Comparison of ENCODE assay signal across 8 cellular contexts in genomic region chr14:103624860-103625259, GRCh38. TPM values are rescaled to one million over a fixed set of nuclear protein-coding genes. Genes with fewer than 3 reads are reported as not detected.
DNase-seq lines count a peak whose midpoint lies in the region; ATAC-seq and TF ChIP-seq lines count a peak whose summit lies in the region.

No MANE protein-coding gene starts in this region.

- H3K4me2 ChIP-seq in BLaER1 (peak overlapping the region; percentile 97), Loucy (ENCODE audit: low read depth, low read length, poor library complexity, severe bottlenecking) (peak overlapping the region; percentile 72)

- H3K36me3 ChIP-seq in BLaER1 (no peaks in the 10 kb centered on the region), Loucy (ENCODE audit: insufficient read depth, low read length) (no peaks in the 10 kb centered on the region)

- peaks cover 8% of the 10 kb centered on the region for H3K79me2 ChIP-seq in Loucy (ENCODE audit: insufficient read depth, low read length)

- peak overlapping the region; percentile 82 for H3K27ac ChIP-seq in BLaER1

- peaks cover 16% of the 10 kb centered on the region for H3K4me1 Mint-ChIP-seq in activated naive CD8-positive, alpha-beta T cell treated with anti-CD3 and anti-CD28 coated beads for 36 hours

- H3K9me3 ChIP-seq in BLaER1: no peaks in the 10 kb centered on the region
- H3K9me3 ChIP-seq in Loucy (ENCODE audit: insufficient read depth, low read depth, low read length): no peaks in the 10 kb centered on the region

- 0 out of 2 replicates have a peak, but pooled peaks cover 6% of the 10 kb centered on the region for H3F3A ChIP-seq in Loucy (ENCODE audit: low read depth)

- H3K9me2 ChIP-seq in Loucy (replicated peaks; ENCODE audit: low read depth, low read length): no peaks in the 10 kb centered on the region

- H2AFZ ChIP-seq in Loucy (ENCODE audit: low read length): peak overlapping the region; percentile 74

- peak overlapping the region; percentile 65; the same call in 1 of the 2 replicates for H3K9ac ChIP-seq in BLaER1
- H3K9ac ChIP-seq in Loucy (ENCODE audit: low read depth, low read length, poor library complexity, severe bottlenecking): peak overlapping the region; percentile 56

- peak overlapping the region; percentile 65 for H3K4me3 Mint-ChIP-seq in activated naive CD8-positive, alpha-beta T cell treated with anti-CD3 and anti-CD28 coated beads for 36 hours

- peak; percentile 21 for DNase-seq in activated naive CD8-positive, alpha-beta T cell treated with anti-CD3 and anti-CD28 coated beads for 36 hours
- peak; percentile 51 for DNase-seq in iris pigment epithelial cell (ENCODE audit: low read depth)
- peak; percentile 72 for DNase-seq in stromal cell of bone marrow (ENCODE audit: low read depth)
- DNase-seq in NCI-H1417 (lab: John Stamatoyannopoulos, UW): no peak

- H3K27ac Mint-ChIP-seq in activated naive CD8-positive, alpha-beta T cell treated with anti-CD3 and anti-CD28 coated beads for 36 hours: no peak overlapping the region

- ATAC-seq in HG03135 (IDR thresholded peaks at IDR 0.05; ENCODE audit: unreplicated experiment) (no peak), GM19395 (IDR thresholded peaks at IDR 0.05; ENCODE audit: unreplicated experiment) (no peak)

- no peaks in the 10 kb centered on the region for H3K9me3 Mint-ChIP-seq in activated naive CD8-positive, alpha-beta T cell treated with anti-CD3 and anti-CD28 coated beads for 36 hours

- H4K20me1 ChIP-seq in BLaER1: peaks cover 18% of the 10 kb centered on the region
- H4K20me1 ChIP-seq in Loucy (ENCODE audit: insufficient read depth, low read length, poor library complexity, severe bottlenecking): peaks cover 7% of the 10 kb centered on the region

- H3K4me3 ChIP-seq in BLaER1: peak overlapping the region; percentile 51
- peak overlapping the region; percentile 65 for H3K4me3 ChIP-seq in Loucy (ENCODE audit: low read length, poor library complexity, severe bottlenecking)

- peaks cover 20% of the 10 kb centered on the region for H3K27me3 Mint-ChIP-seq in activated naive CD8-positive, alpha-beta T cell treated with anti-CD3 and anti-CD28 coated beads for 36 hours

- H3K4me1 ChIP-seq in BLaER1 (peaks cover 56% of the 10 kb centered on the region), Loucy (ENCODE audit: insufficient read depth, low read length, poor library complexity, severe bottlenecking) (peaks cover 40% of the 10 kb centered on the region)

- no peak for TF ChIP-seq CTCF in Loucy (conservative IDR thresholded peaks at IDR 0.05; ENCODE audit: low read length)

- no peaks in the 10 kb centered on the region for H3K27me3 ChIP-seq in BLaER1
- H3K27me3 ChIP-seq in Loucy (ENCODE audit: insufficient read depth, low read length, poor library complexity, severe bottlenecking): peaks cover 5% of the 10 kb centered on the region

- no peaks in the 10 kb centered on the region for H3K36me3 Mint-ChIP-seq in activated naive CD8-positive, alpha-beta T cell treated with anti-CD3 and anti-CD28 coated beads for 36 hours

RNA-seq across cellular contexts. Expression of gene KLC1, which starts 4.2 kb away (rescaled TPM):
- 10 to 100 TPM; 88.0 to 88.6 TPM for total RNA-seq in activated naive CD8-positive, alpha-beta T cell treated with anti-CD3 and anti-CD28 coated beads for 36 hours

Comparison
In these comparisons a context has a peak if more than half of its experiments do, and no peak if none do; other contexts are left out.
1. DNase-seq: peak in activated naive CD8-positive, alpha-beta T cell treated with anti-CD3 and anti-CD28 coated beads for 36 hours (single experiment), iris pigment epithelial cell (single experiment) and stromal cell of bone marrow (single experiment); none in NCI-H1417 (0 of 3).